Comparison of ENCODE assay signal across 8 cellular contexts in genomic region chr1:200488375-200489165, GRCh38.
DNase-seq lines count a peak whose midpoint lies in the region; ATAC-seq and TF ChIP-seq lines count a peak whose summit lies in the region.

No MANE protein-coding gene starts in this region.

- H3K27ac Mint-ChIP-seq in type B pancreatic cell: no peak overlapping the region

- no peaks in the 10 kb centered on the region for H3K9me3 Mint-ChIP-seq in type B pancreatic cell

- POLR2A ChIA-PET in GM10248 (lab: Yijun Ruan, JAX): no interaction called here

- H3K4me1 Mint-ChIP-seq in type B pancreatic cell (ENCODE audit: unreplicated experiment): peaks cover 17% of the 10 kb centered on the region

- no peak overlapping the region for H3K27ac ChIP-seq in epithelial cell of prostate

- ATAC-seq in HG03066 (IDR thresholded peaks at IDR 0.05; ENCODE audit: low read depth, unreplicated experiment): peak; percentile 77

- H3K27me3 Mint-ChIP-seq in type B pancreatic cell: peaks cover 22% of the 10 kb centered on the region

- CTCF ChIA-PET in GM10248 (lab: Yijun Ruan, JAX): interaction anchor here (0.7 to 6.0 kb wide), 20 partner anchors 10 to 804 kb away, joined by 3 to 36 read pairs (median 4); no protein-coding TSS in a partner anchor

- H3K36me3 Mint-ChIP-seq in type B pancreatic cell: no peaks in the 10 kb centered on the region

- H3K4me3 Mint-ChIP-seq in type B pancreatic cell: peak overlapping the region; percentile 52

- DNase-seq in A172 (ENCODE audit: low spot score): peak; percentile 80
- peak; percentile 66 for DNase-seq in GM10248 (ENCODE audit: extremely low spot score)
- peak; percentile 67 for DNase-seq in NCI-H345 (lab: John Stamatoyannopoulos, UW)
- peak; percentile 51 for DNase-seq in activated CD4-positive, alpha-beta T cell treated with anti-CD3 and anti-CD28 coated beads for 48 hours
- DNase-seq in epithelial cell of prostate (ENCODE audit: low read depth, low spot score): peak; percentile 10
- peak; percentile 36 for DNase-seq in middle frontal gyrus (ENCODE audit: extremely low spot score, low spot score)
- no peak for DNase-seq in type B pancreatic cell (ENCODE audit: extremely low spot score, unreplicated experiment)

- TF ChIP-seq CTCF in GM10248 (IDR thresholded peaks at IDR 0.05; ENCODE audit: control extremely low read depth, extremely low read depth, low read depth, missing control alignments) (peak; percentile 86), type B pancreatic cell (conservative IDR thresholded peaks at IDR 0.05) (peak; percentile 92)
